ENCODE assay signal across 8 cellular contexts in the genomic region with DNA sequence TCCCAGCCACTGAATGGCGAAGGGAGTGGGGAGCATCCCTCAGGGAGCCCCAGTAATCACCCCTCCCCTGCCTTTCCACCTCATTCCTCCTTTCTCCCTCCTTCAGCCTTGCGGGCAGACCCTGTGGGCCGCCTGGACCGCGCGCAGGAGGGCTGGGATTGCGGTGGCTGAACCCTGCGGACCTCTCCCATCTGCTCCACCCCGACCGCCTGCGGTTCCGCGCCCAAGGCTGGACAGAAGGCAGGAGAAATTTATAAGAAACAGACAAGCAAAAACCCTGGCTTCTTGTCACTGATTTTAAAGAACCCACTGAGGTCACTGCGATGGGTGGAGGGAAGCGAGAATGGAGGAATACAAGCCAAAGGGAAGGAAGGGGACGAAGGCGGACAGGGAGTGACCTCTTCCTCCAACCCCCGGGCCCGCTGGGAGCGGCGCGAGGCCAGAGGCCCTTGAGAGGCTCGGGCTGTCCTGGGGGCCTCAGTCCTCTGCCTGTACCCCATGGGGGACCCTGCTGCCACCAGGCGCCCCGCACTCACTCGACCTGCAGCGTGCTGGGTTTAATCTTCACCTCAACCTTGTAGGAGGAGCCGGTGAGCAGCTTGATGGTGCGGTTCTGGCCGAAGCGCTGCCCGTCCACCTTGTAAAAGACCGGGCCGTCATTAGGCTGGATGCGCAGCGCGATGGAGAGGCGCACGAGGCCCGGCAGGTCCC. TPM values are rescaled to one million over a fixed set of nuclear protein-coding genes. Genes with fewer than 3 reads are reported as not detected.
A peak's percentile ranks its signal among the peaks of the same experiment; 100 is the strongest.
DNase-seq lines count a peak whose midpoint lies in the region; ATAC-seq and TF ChIP-seq lines count a peak whose summit lies in the region.

No MANE protein-coding gene starts in this region.

- no peaks in the 10 kb centered on the region for H3K9me2 ChIP-seq in OCI-LY7 (ENCODE audit: insufficient read depth, low read length)

- no peaks in the 10 kb centered on the region for H4K20me1 ChIP-seq in OCI-LY7 (ENCODE audit: insufficient read depth, low read length)

- H3K4me1 ChIP-seq in spleen (peaks cover 8 to 46% (median 28%) of the 10 kb centered on the region in 6 donors), OCI-LY7 (ENCODE audit: insufficient read depth, low read length, poor library complexity, severe bottlenecking) (no peaks in the 10 kb centered on the region)

- peak overlapping the region; percentile 42 for H3K27ac Mint-ChIP-seq in activated naive CD4-positive, alpha-beta T cell treated with anti-CD3 and anti-CD28 coated beads, Interleukin-2, amount 10 ng/mL, durations not matched to agents 7 days and 5 days

- no peak for DNase-seq in activated naive CD4-positive, alpha-beta T cell treated with anti-CD3 and anti-CD28 coated beads, Interleukin-2, amount 10 ng/mL, durations not matched to agents 7 days and 5 days
- no peak for DNase-seq in activated naive CD4-positive, alpha-beta T cell treated with anti-CD3 and anti-CD28 coated beads, Interleukin-2, amount 50 U/mL, for 16 hours
- DNase-seq in brain microvascular endothelial cell: no peak
- peak; percentile 39 for DNase-seq in inferior parietal cortex (ENCODE audit: extremely low spot score)
- DNase-seq in spleen: peak; percentile 78
- DNase-seq in OCI-LY7 (ENCODE audit: low spot score): no peak
- no peak for DNase-seq in GM19240 (ENCODE audit: insufficient read length, low spot score)

- no TSS peak for BruUV-seq in OCI-LY7 (replicated peaks; lab: Mats Ljungman, UMichigan)

- in situ Hi-C loops in brain microvascular endothelial cell (cut with HindIII; ENCODE audit: low pct_ligation_motif_present, low sequenced_read_pairs): no loop called here

- POLR2A ChIA-PET in OCI-LY7 (lab: Charles Lee): no interaction called here

- no peak overlapping the region; the same call in 1 of the 2 replicates for H3K4me2 ChIP-seq in OCI-LY7 (ENCODE audit: low read length)

- H3K36me3 ChIP-seq in brain microvascular endothelial cell (replicated peaks): no peaks in the 10 kb centered on the region
- H3K36me3 ChIP-seq in spleen: no peaks in the 10 kb centered on the region
- no peaks in the 10 kb centered on the region for H3K36me3 ChIP-seq in OCI-LY7 (ENCODE audit: insufficient read depth, low read length)

- H3K36me3 Mint-ChIP-seq in activated naive CD4-positive, alpha-beta T cell treated with anti-CD3 and anti-CD28 coated beads, Interleukin-2, amount 10 ng/mL, durations not matched to agents 7 days and 5 days: no peaks in the 10 kb centered on the region

- H3K27me3 ChIP-seq in brain microvascular endothelial cell (replicated peaks) (no peaks in the 10 kb centered on the region), spleen (replicated peaks in 1 of 7) (peaks cover 0 to 36% (median 12%) of the 10 kb centered on the region in 7 donors)

- no peak for TF ChIP-seq POLR2A in spleen (IDR thresholded peaks at IDR 0.05)

- H3K9me3 Mint-ChIP-seq in activated naive CD4-positive, alpha-beta T cell treated with anti-CD3 and anti-CD28 coated beads, Interleukin-2, amount 10 ng/mL, durations not matched to agents 7 days and 5 days: no peaks in the 10 kb centered on the region

- H3K27me3 Mint-ChIP-seq in activated naive CD4-positive, alpha-beta T cell treated with anti-CD3 and anti-CD28 coated beads, Interleukin-2, amount 10 ng/mL, durations not matched to agents 7 days and 5 days: peaks cover 48% of the 10 kb centered on the region

- no peak for ATAC-seq in GM18517 (IDR thresholded peaks at IDR 0.05; ENCODE audit: unreplicated experiment)

- H3K79me2 ChIP-seq in OCI-LY7 (ENCODE audit: insufficient read depth, low read depth, low read length): no peaks in the 10 kb centered on the region

- CTCF ChIA-PET in activated naive CD4-positive, alpha-beta T cell treated with anti-CD3 and anti-CD28 coated beads, Interleukin-2, amount 10 ng/mL, durations not matched to agents 7 days and 5 days (lab: Charles Lee): no interaction called here
- CTCF ChIA-PET in OCI-LY7 (lab: Charles Lee; ENCODE audit: unreplicated experiment): no interaction called here

- peaks cover 5% of the 10 kb centered on the region for H3K4me1 Mint-ChIP-seq in activated naive CD4-positive, alpha-beta T cell treated with anti-CD3 and anti-CD28 coated beads, Interleukin-2, amount 10 ng/mL, durations not matched to agents 7 days and 5 days

- H3K4me3 ChIP-seq in brain microvascular endothelial cell (ENCODE audit: low read depth, low read length) (peak overlapping the region; percentile 78), spleen (peak overlapping the region; percentile 56 to 86 (median 66)), OCI-LY7 (ENCODE audit: low read depth, low read length, poor library complexity, severe bottlenecking) (no peak overlapping the region)

- H2AFZ ChIP-seq in OCI-LY7 (ENCODE audit: low read length): no peak overlapping the region

- TF ChIP-seq CTCF in brain microvascular endothelial cell (IDR thresholded peaks at IDR 0.05; ENCODE audit: low read depth, low read length, missing control alignments) (no peak), spleen (IDR thresholded peaks at IDR 0.05 in 8 of 11, conservative IDR thresholded peaks at IDR 0.05 in 3 of 11) (no peak), OCI-LY7 (conservative IDR thresholded peaks at IDR 0.05; ENCODE audit: low read length) (no peak)

- H3K9me3 ChIP-seq in spleen: peaks cover 0 to 9% (median 2%) of the 10 kb centered on the region in 8 donors
- no peaks in the 10 kb centered on the region for H3K9me3 ChIP-seq in OCI-LY7 (ENCODE audit: low read length)

- intact Hi-C loops in spleen (cut with DNase I; ENCODE audit: low total_unique reads): no loop called here
- intact Hi-C loops in OCI-LY7 (cut with micrococcal nuclease; ENCODE audit: unreplicated experiment): no loop called here

- WGBS in spleen, 5 donors: 14 to 24% (median 19%) methylated on average over 30 to 40 of the region's 40 CpGs

- H3K4me3 Mint-ChIP-seq in activated naive CD4-positive, alpha-beta T cell treated with anti-CD3 and anti-CD28 coated beads, Interleukin-2, amount 10 ng/mL, durations not matched to agents 7 days and 5 days: peak overlapping the region; percentile 35

- peak overlapping the region; percentile 34 for H3K27ac ChIP-seq in brain microvascular endothelial cell
- H3K27ac ChIP-seq in spleen: peak overlapping the region; percentile 69 to 94 (median 92)
- H3K27ac ChIP-seq in OCI-LY7 (ENCODE audit: low read depth, low read length, poor library complexity, severe bottlenecking): no peak overlapping the region

RNA-seq across cellular contexts. Expression of a gene that starts 0.9 kb away (rescaled TPM):
- total RNA-seq in spleen (10 to 100 TPM; 12.1 to 26.7 (median 20.8) TPM), OCI-LY7 (2022) (not detected in 2 replicates)
- 10 to 100 TPM in 2 of 3 donors, 1 to 10 TPM in 1; 7.8 to 17.5 (median 11.9) TPM for polyA plus RNA-seq in spleen
- not detected in 2 replicates for total RNA-seq in OCI-LY7 (2014; rRNA removed; shearing (Covaris generic))

RNA-seq across cellular contexts. Expression of a gene that starts 46.2 kb away (rescaled TPM):
- total RNA-seq in spleen (100 to 1,000 TPM in 5 of 7 donors, 10 to 100 TPM in 2; 79.9 to 202 (median 136) TPM), OCI-LY7 (2022) (80.6 and 88.7 TPM in 2 replicates)
- 10 to 100 TPM; 49.1 to 67.7 (median 53.0) TPM for polyA plus RNA-seq in spleen
- total RNA-seq in OCI-LY7 (2014; rRNA removed; shearing (Covaris generic)): 20.8 and 27.3 TPM in 2 replicates

Comparison
In these comparisons a context has a peak if more than half of its experiments do, and no peak if none do; other contexts are left out.
1. DNase-seq: peak in inferior parietal cortex (single experiment) and spleen (single experiment); none in activated naive CD4-positive, alpha-beta T cell treated with anti-CD3 and anti-CD28 coated beads, Interleukin-2, amount 10 ng/mL, durations not matched to agents 7 days and 5 days (single experiment), activated naive CD4-positive, alpha-beta T cell treated with anti-CD3 and anti-CD28 coated beads, Interleukin-2, amount 50 U/mL, for 16 hours (single experiment), brain microvascular endothelial cell (single experiment), OCI-LY7 (single experiment) and GM19240 (single experiment).
2. RNA of a gene that starts 0.9 kb away (total RNA-seq): 12.1 to 26.7 TPM in spleen; not detected in OCI-LY7; every median in the first group is over 10 times any median in the second.